9 cellular contexts compared by ENCODE assay signal in the genomic region with DNA sequence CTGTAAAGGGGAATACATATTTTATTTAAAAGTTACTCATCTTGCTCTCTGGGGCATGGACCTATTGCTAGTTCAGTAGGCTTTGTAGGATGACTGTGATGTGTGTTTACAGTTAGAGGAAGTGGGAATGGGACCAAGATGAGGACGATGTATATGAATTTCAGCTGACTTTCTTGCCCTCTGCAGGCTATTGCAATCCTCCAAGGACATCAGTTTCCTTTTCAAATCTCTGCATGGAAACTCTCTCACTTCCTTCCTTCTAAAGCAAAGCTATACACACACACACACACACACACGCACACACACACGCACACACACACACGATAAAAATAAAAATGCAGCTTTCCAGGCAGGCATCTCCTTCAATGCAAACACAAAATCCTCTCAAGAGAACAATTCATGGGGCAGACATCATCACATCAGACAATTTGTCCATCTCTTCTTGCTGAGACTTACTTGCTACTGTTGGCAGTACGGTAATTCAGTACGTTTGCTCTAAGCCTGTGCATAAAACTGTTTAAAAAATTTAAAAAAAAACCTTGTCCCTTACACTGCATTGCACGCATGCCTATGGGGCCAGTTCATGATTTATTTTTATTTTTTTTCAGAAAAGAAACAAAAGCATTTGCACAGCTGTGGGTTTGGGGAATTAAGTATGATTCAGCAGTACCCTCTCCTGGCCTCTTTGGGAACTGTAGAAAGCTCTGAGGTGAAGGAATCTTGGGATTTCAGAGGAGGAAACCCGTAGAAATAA. TPM values are rescaled to one million over a fixed set of nuclear protein-coding genes. Genes with fewer than 3 reads are reported as not detected.
DNase-seq lines count a peak whose midpoint lies in the region; ATAC-seq and TF ChIP-seq lines count a peak whose summit lies in the region.
"Had no signal": no experiment of that assay in that cellular context is flagged by ENCODE, and none has a peak within 500 bp of the region (broad histone marks: within the 10 kb centered on the region; RNA-seq: fewer than 3 reads in every experiment).

No MANE protein-coding gene starts in this region.

- intact Hi-C loops in naive thymus-derived CD4-positive, alpha-beta T cell (cut with micrococcal nuclease), result loop anchor here (1.0 to 10.0 kb wide), 10 partner anchors 40 to 1337 kb away; no protein-coding TSS in a partner anchor

- H3K9me3 ChIP-seq in naive thymus-derived CD4-positive, alpha-beta T cell (ENCODE audit: control insufficient read depth in 2 of 3, low read length in 3 of 3), result no peaks in the 10 kb centered on the region

- peak; percentile 82 for ATAC-seq in naive thymus-derived CD4-positive, alpha-beta T cell
- no peak for ATAC-seq in GM18498 (IDR thresholded peaks at IDR 0.05; ENCODE audit: unreplicated experiment)

- peak; percentile 77 for TF ChIP-seq CTCF in epithelial cell of proximal tubule (conservative IDR thresholded peaks at IDR 0.05; ENCODE audit: low read depth, low read length)

- POLR2A ChIA-PET in naive thymus-derived CD4-positive, alpha-beta T cell (lab: Charles Lee), result interaction anchor here (0.6 to 1.6 kb wide), 9 partner anchors 38 to 923 kb away, joined by 3 to 6 read pairs (median 3); partner anchors contain the start of gene CTLA4

- no peak overlapping the region for H3K4me3 ChIP-seq in Jurkat, Clone E6-1 (ENCODE audit: low read length)
- H3K4me3 ChIP-seq in epithelial cell of proximal tubule (ENCODE audit: low read depth, low read length), result no peak overlapping the region
- H3K4me3 ChIP-seq in naive thymus-derived CD4-positive, alpha-beta T cell (ENCODE audit: low read length), result no peak overlapping the region

- H3K27ac Mint-ChIP-seq in naive thymus-derived CD4-positive, alpha-beta T cell, result peak overlapping the region in 6 of 9 donors; percentile 8 to 71 (median 42)

- no peak overlapping the region for H3K27ac ChIP-seq in naive thymus-derived CD4-positive, alpha-beta T cell (ENCODE audit: low read depth, low read length)

- peak overlapping the region in 8 of 10 donors; percentile 26 to 81 (median 64) for H3K4me3 Mint-ChIP-seq in naive thymus-derived CD4-positive, alpha-beta T cell

- no peaks in the 10 kb centered on the region for H3K36me3 ChIP-seq in naive thymus-derived CD4-positive, alpha-beta T cell (ENCODE audit: control insufficient read depth in 2 of 3, insufficient read depth in 3 of 3, low read length in 3 of 3)

- CTCF ChIA-PET in naive thymus-derived CD4-positive, alpha-beta T cell (lab: Charles Lee), result interaction anchor here (0.6 to 3.8 kb wide), 26 partner anchors 10 to 577 kb away, joined by 3 to 58 read pairs (median 5); partner anchors contain the start of gene CTLA4

- peaks cover 4 to 25% (median 8%) of the 10 kb centered on the region in 7 donors for H3K4me1 Mint-ChIP-seq in naive thymus-derived CD4-positive, alpha-beta T cell

- peaks cover 0 to 7% of the 10 kb centered on the region in 2 donors for H3K4me1 ChIP-seq in naive thymus-derived CD4-positive, alpha-beta T cell (ENCODE audit: control insufficient read depth in 2 of 2, insufficient read depth in 2 of 2, low read length in 2 of 2)

- H3K9me3 Mint-ChIP-seq in naive thymus-derived CD4-positive, alpha-beta T cell, result peaks cover 0 to 3% (median 0%) of the 10 kb centered on the region in 11 donors
- H3K9me3 Mint-ChIP-seq: CD8-positive, alpha-beta memory T cell had no signal

- no peaks in the 10 kb centered on the region for H3K27me3 ChIP-seq in naive thymus-derived CD4-positive, alpha-beta T cell (ENCODE audit: control insufficient read depth in 2 of 2, insufficient read depth in 2 of 2, low read length in 2 of 2)

- DNase-seq in DMS153 treated with DMSO at 0.1 percent for 48 hours (lab: John Stamatoyannopoulos, UW; ENCODE audit: unreplicated experiment) (peak; percentile 6), DMS153 (lab: John Stamatoyannopoulos, UW) (no peak), SW480 (ENCODE audit: low spot score) (peak; percentile 32), epithelial cell of proximal tubule (ENCODE audit: low read depth) (no peak), cerebellar nuclear complex (lab: John Stamatoyannopoulos, UW) (no peak)
- peak; percentile 11 for DNase-seq in Jurkat, Clone E6-1 (ENCODE audit: low read depth, low spot score)
- peak in 6 of 9 donors; percentile 42 to 61 (median 53) for DNase-seq in naive thymus-derived CD4-positive, alpha-beta T cell

- peaks cover 0 to 10% (median 0%) of the 10 kb centered on the region in 5 donors for H3K27me3 Mint-ChIP-seq in naive thymus-derived CD4-positive, alpha-beta T cell

- H3K36me3 Mint-ChIP-seq in naive thymus-derived CD4-positive, alpha-beta T cell, result peaks cover 0 to 10% (median 0%) of the 10 kb centered on the region in 5 donors

RNA-seq across cellular contexts. Expression of gene ICOS, which starts 27.2 kb away (rescaled TPM):
- 0.57 TPM for polyA plus RNA-seq in Jurkat, Clone E6-1 (2012; ENCODE audit: insufficient read depth, insufficient read length)
- total RNA-seq in epithelial cell of proximal tubule, result not detected in 2 replicates
- 10 to 100 TPM; 26.2 to 54.9 (median 50.2) TPM for total RNA-seq in naive thymus-derived CD4-positive, alpha-beta T cell
- 10 to 100 TPM; 22.4 to 25.4 TPM for polyA plus RNA-seq in naive thymus-derived CD4-positive, alpha-beta T cell

RNA-seq across cellular contexts. Expression of gene CTLA4, which starts 41.8 kb away (rescaled TPM):
- not detected for polyA plus RNA-seq in Jurkat, Clone E6-1 (2012; ENCODE audit: insufficient read depth, insufficient read length)
- not detected in 2 replicates for total RNA-seq in epithelial cell of proximal tubule
- 10 to 100 TPM; 10.1 to 36.7 (median 20.6) TPM for total RNA-seq in naive thymus-derived CD4-positive, alpha-beta T cell
- 1 to 10 TPM; 1.9 to 2.5 TPM for polyA plus RNA-seq in naive thymus-derived CD4-positive, alpha-beta T cell

Comparison
In these comparisons a context has a peak if more than half of its experiments do, and no peak if none do; other contexts are left out.
1. DNase-seq: peak in DMS153 treated with DMSO at 0.1 percent for 48 hours (single experiment), Jurkat, Clone E6-1 (single experiment), SW480 (single experiment) and naive thymus-derived CD4-positive, alpha-beta T cell (6 of 9); none in DMS153 (single experiment), epithelial cell of proximal tubule (single experiment) and cerebellar nuclear complex (0 of 2).
2. RNA of gene ICOS, which starts 27.2 kb away (total RNA-seq): 26.2 to 54.9 TPM in naive thymus-derived CD4-positive, alpha-beta T cell; not detected in epithelial cell of proximal tubule; every median in the first group is over 10 times any median in the second.
3. RNA of gene CTLA4, which starts 41.8 kb away (total RNA-seq): 10.1 to 36.7 TPM in naive thymus-derived CD4-positive, alpha-beta T cell; not detected in epithelial cell of proximal tubule; every median in the first group is over 10 times any median in the second.